Comparison of ENCODE assay signal across 11 cellular contexts in genomic region chr6:2505624-2506023, GRCh38.
DNase-seq lines count a peak whose midpoint lies in the region; ATAC-seq and TF ChIP-seq lines count a peak whose summit lies in the region.
"Had no signal": no experiment of that assay in that cellular context is flagged by ENCODE, and none has a peak within 500 bp of the region (broad histone marks: within the 10 kb centered on the region; RNA-seq: fewer than 3 reads in every experiment).

No MANE protein-coding gene starts in this region.

- TF ChIP-seq CTCF in AG09319 (IDR thresholded peaks at IDR 0.05; ENCODE audit: low read depth, low read length) (peak; percentile 10), OCI-LY7 (conservative IDR thresholded peaks at IDR 0.05; ENCODE audit: low read length) (peak; percentile 75), fibroblast of villous mesenchyme (IDR thresholded peaks at IDR 0.05; ENCODE audit: insufficient read depth, low read depth, low read length) (peak; percentile 36)

- no peak overlapping the region for H3K27ac ChIP-seq in OCI-LY7 (ENCODE audit: low read depth, low read length, poor library complexity, severe bottlenecking)

- intact Hi-C loops in OCI-LY7 (cut with micrococcal nuclease; ENCODE audit: unreplicated experiment): no loop called here

- no peak overlapping the region for H3K4me3 ChIP-seq in OCI-LY7 (ENCODE audit: low read depth, low read length, poor library complexity, severe bottlenecking)
- no peak overlapping the region for H3K4me3 ChIP-seq in fibroblast of villous mesenchyme (ENCODE audit: low read depth, low read length)

- H3K36me3 ChIP-seq in OCI-LY7 (ENCODE audit: insufficient read depth, low read length): no peaks in the 10 kb centered on the region

- no peaks in the 10 kb centered on the region for H3K4me1 ChIP-seq in OCI-LY7 (ENCODE audit: insufficient read depth, low read length, poor library complexity, severe bottlenecking)

- BruUV-seq in OCI-LY7 (replicated peaks; lab: Mats Ljungman, UMichigan): no TSS peak

- POLR2A ChIA-PET in OCI-LY7 (lab: Charles Lee): no interaction called here

- H2AFZ ChIP-seq in OCI-LY7 (ENCODE audit: low read length): no peak overlapping the region

- no peak for DNase-seq in AG09319 (ENCODE audit: extremely low read depth, low read depth)
- peak; percentile 69 for DNase-seq in ELF-1 (ENCODE audit: low read depth, low spot score)
- DNase-seq in OCI-LY7 (ENCODE audit: low spot score): peak; percentile 9
- no peak for DNase-seq in fibroblast of villous mesenchyme (ENCODE audit: low read depth)
- no peak for DNase-seq in 8988T
- no peak for DNase-seq in NCI-H2029 treated with DMSO at 0.1 percent for 48 hours (lab: John Stamatoyannopoulos, UW)
- no peak for DNase-seq in hippocampal formation (lab: John Stamatoyannopoulos, UW)
- DNase-seq: anterior cingulate cortex, NCI-H446 treated with DMSO at 0.1 percent for 48 hours had no signal

- H4K20me1 ChIP-seq in OCI-LY7 (ENCODE audit: insufficient read depth, low read length): no peaks in the 10 kb centered on the region

- no peak overlapping the region for H3K4me2 ChIP-seq in OCI-LY7 (ENCODE audit: low read length)

- H3K9me3 ChIP-seq in OCI-LY7 (ENCODE audit: low read length): no peaks in the 10 kb centered on the region

- ATAC-seq in GM19035 (IDR thresholded peaks at IDR 0.05; ENCODE audit: unreplicated experiment): no peak
- ATAC-seq: activated CD4-positive, CD25-positive, alpha-beta regulatory T cell treated with anti-CD3 and anti-CD28 coated beads, Interleukin-2, amount 50 U/mL, for 24 hours had no signal

- H3K9me2 ChIP-seq in OCI-LY7 (ENCODE audit: insufficient read depth, low read length): no peaks in the 10 kb centered on the region

- CTCF ChIA-PET in OCI-LY7 (lab: Charles Lee; ENCODE audit: unreplicated experiment): no interaction called here

- H3K79me2 ChIP-seq in OCI-LY7 (ENCODE audit: insufficient read depth, low read depth, low read length): no peaks in the 10 kb centered on the region

Comparison
In these comparisons a context has a peak if more than half of its experiments do, and no peak if none do; other contexts are left out.
1. DNase-seq: peak in ELF-1 (single experiment) and OCI-LY7 (single experiment); none in AG09319 (single experiment), fibroblast of villous mesenchyme (single experiment), 8988T (single experiment), NCI-H2029 treated with DMSO at 0.1 percent for 48 hours (single experiment) and hippocampal formation (0 of 2).
2. CTCF ChIP-seq: peak in every context shown above with its lines; median percentile 75 in OCI-LY7; 36 in fibroblast of villous mesenchyme; 10 in AG09319.